In the genomic region with DNA sequence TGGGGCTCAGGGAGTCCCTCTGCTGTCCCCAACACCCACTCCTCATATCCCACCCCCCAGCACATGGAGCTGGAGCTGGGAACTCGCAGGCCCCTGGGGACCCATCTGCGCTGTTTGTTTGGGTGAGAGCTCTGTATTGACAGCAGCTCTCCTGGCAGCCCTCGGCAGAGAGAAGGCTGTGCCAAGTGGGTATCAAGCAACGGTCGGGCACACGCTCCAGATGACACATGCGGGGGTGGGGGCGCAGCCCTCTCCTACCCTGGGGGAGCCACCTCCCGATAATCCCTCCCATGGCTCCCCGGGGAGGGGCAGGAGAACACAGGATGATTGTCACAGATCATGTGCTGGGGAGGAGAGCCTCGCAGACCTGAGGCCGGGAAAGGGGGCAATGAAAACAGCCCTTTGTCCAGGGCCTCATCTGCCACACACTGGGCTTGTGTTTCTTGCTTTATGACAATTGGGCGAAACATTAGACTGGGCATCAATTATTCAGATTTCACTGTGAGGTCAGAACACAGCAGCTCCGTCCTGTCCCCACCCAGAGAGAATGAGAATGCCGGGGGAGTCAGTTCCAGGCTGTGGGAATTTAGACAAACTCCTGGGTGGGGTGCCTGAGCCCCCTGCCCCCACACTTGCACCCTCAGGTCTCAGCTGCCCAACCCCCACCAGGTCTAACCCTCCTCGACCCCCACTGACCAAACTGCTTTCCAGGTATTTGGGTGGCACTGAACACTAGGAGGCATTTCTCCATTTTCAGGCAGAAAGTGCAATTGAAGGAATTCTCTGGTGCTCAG, we compare ENCODE assay signal across 9 cellular contexts. TPM values are rescaled to one million over a fixed set of nuclear protein-coding genes. Genes with fewer than 3 reads are reported as not detected.
DNase-seq lines count a peak whose midpoint lies in the region; ATAC-seq, FAIRE-seq and TF ChIP-seq lines count a peak whose summit lies in the region.
"Had no signal": no experiment of that assay in that cellular context is flagged by ENCODE, and none has a peak within 500 bp of the region (broad histone marks: within the 10 kb centered on the region; RNA-seq: fewer than 3 reads in every experiment).

No MANE protein-coding gene starts in this region.

- H3K27ac ChIP-seq in kidney (ENCODE audit: low read depth in 2 of 2, low read length in 2 of 2) (no peak overlapping the region), temporal lobe (ENCODE audit: low read depth, low read length) (peak overlapping the region; percentile 93), lower lobe of right lung (no peak overlapping the region)

- intact Hi-C loops in kidney (cut with DNase I): no loop called here
- intact Hi-C loops in lower lobe of right lung (cut with DNase I): no loop called here

- H3K9me3 ChIP-seq in kidney (ENCODE audit: control insufficient read depth in 1 of 2, low read length in 2 of 2) (no peaks in the 10 kb centered on the region), lower lobe of right lung (no peaks in the 10 kb centered on the region)

- H3K4me1 ChIP-seq in kidney (ENCODE audit: control insufficient read depth in 1 of 2, insufficient read depth in 1 of 2, low read depth in 1 of 2, low read length in 2 of 2) (no peaks in the 10 kb centered on the region), lower lobe of right lung (no peaks in the 10 kb centered on the region)

- H3K27me3 ChIP-seq in lower lobe of right lung (ENCODE audit: low read depth): no peaks in the 10 kb centered on the region

- H3K36me3 ChIP-seq in kidney (ENCODE audit: control insufficient read depth in 1 of 2, insufficient read depth in 2 of 2, low read length in 2 of 2): no peaks in the 10 kb centered on the region
- H3K36me3 ChIP-seq in lower lobe of right lung: no peaks in the 10 kb centered on the region

- peak; percentile 5 for DNase-seq in activated CD4-positive, alpha-beta T cell treated with anti-CD3 and anti-CD28 coated beads for 1 hour
- DNase-seq in activated CD4-positive, alpha-beta T cell treated with anti-CD3 and anti-CD28 coated beads for 48 hours: no peak
- DNase-seq in SW480 (ENCODE audit: low spot score): peak; percentile 54
- peak; percentile 68 for DNase-seq in kidney
- no peak for DNase-seq in lower lobe of right lung
- DNase-seq: KBM-7 had no signal

- H3K4me3 ChIP-seq in kidney (ENCODE audit: low read length in 2 of 2) (no peak overlapping the region), lower lobe of right lung (no peak overlapping the region)

- ATAC-seq in lower lobe of right lung (no peak), GM21423 (IDR thresholded peaks at IDR 0.05; ENCODE audit: unreplicated experiment) (no peak), GM18909 (IDR thresholded peaks at IDR 0.05; ENCODE audit: poor library complexity, unreplicated experiment) (no peak)

- H3K9ac ChIP-seq in kidney (ENCODE audit: low read length in 2 of 2): no peak overlapping the region

- TF ChIP-seq CTCF in kidney (IDR thresholded peaks at IDR 0.05; ENCODE audit: borderline replicate concordance, extremely low read depth, insufficient read depth) (no peak), lower lobe of right lung (IDR thresholded peaks at IDR 0.05) (no peak)

- FAIRE-seq in kidney (lab: Jason Lieb, UNC): no peak

RNA-seq across cellular contexts. Expression of a gene that starts 46.4 kb away (rescaled TPM):
- total RNA-seq in kidney (123 TPM), temporal lobe (27.8 TPM), lower lobe of right lung (178 TPM)
- 55.5 TPM for polyA plus RNA-seq in kidney (ENCODE audit: insufficient read depth, low read depth, low replicate concordance)

Comparison
In these comparisons a context has a peak if more than half of its experiments do, and no peak if none do; other contexts are left out.
1. DNase-seq: peak in activated CD4-positive, alpha-beta T cell treated with anti-CD3 and anti-CD28 coated beads for 1 hour (single experiment), SW480 (single experiment) and kidney (single experiment); none in activated CD4-positive, alpha-beta T cell treated with anti-CD3 and anti-CD28 coated beads for 48 hours (single experiment) and lower lobe of right lung (single experiment).